ENCODE assay signal across 13 cellular contexts in genomic region chr9:86279839-86280238, GRCh38. TPM values are rescaled to one million over a fixed set of nuclear protein-coding genes. Genes with fewer than 3 reads are reported as not detected.
DNase-seq lines count a peak whose midpoint lies in the region; ATAC-seq and TF ChIP-seq lines count a peak whose summit lies in the region.
"Had no signal": no experiment of that assay in that cellular context is flagged by ENCODE, and none has a peak within 500 bp of the region (broad histone marks: within the 10 kb centered on the region; RNA-seq: fewer than 3 reads in every experiment).

No MANE protein-coding gene starts in this region.

- H3K4me2 ChIP-seq in DND-41 (ENCODE audit: insufficient read depth, low read length) (peak overlapping the region; percentile 97), OCI-LY1 (ENCODE audit: low read length) (peak overlapping the region; percentile 6; the same call in 1 of the 2 replicates)

- H3K9ac ChIP-seq in DND-41 (ENCODE audit: low read depth, low read length) (no peak overlapping the region), OCI-LY1 (ENCODE audit: low read length) (no peak overlapping the region; the same call in 1 of the 2 replicates)

- no peak overlapping the region for H2AFZ ChIP-seq in DND-41 (ENCODE audit: low read depth, low read length)
- H2AFZ ChIP-seq in OCI-LY1 (ENCODE audit: low read length): no peak overlapping the region

- peaks cover 42% of the 10 kb centered on the region for H3K4me1 Mint-ChIP-seq in osteocyte (ENCODE audit: unreplicated experiment)

- H4K20me1 ChIP-seq in DND-41 (ENCODE audit: insufficient read depth, low read length): peaks cover 15% of the 10 kb centered on the region; the same call in 1 of the 2 replicates
- no peaks in the 10 kb centered on the region for H4K20me1 ChIP-seq in OCI-LY1 (ENCODE audit: insufficient read depth, low read length)

- no peaks in the 10 kb centered on the region for H3K9me3 Mint-ChIP-seq in osteocyte (ENCODE audit: unreplicated experiment)

- H3K4me1 ChIP-seq in DND-41 (ENCODE audit: insufficient read depth, low read length): peaks cover 29% of the 10 kb centered on the region
- H3K4me1 ChIP-seq in OCI-LY1 (ENCODE audit: insufficient read depth, low read length, severe bottlenecking): peaks cover 40% of the 10 kb centered on the region

- H3K27ac ChIP-seq in DND-41 (ENCODE audit: low read length): no peak overlapping the region
- no peak overlapping the region for H3K27ac ChIP-seq in OCI-LY1 (ENCODE audit: low read depth, low read length, poor library complexity, severe bottlenecking)
- H3K27ac ChIP-seq: thoracic aorta had no signal

- TF ChIP-seq CTCF in DND-41 (IDR thresholded peaks at IDR 0.05; ENCODE audit: borderline replicate concordance, extremely low read depth, low read length, poor library complexity, severe bottlenecking) (no peak), OCI-LY1 (IDR thresholded peaks at IDR 0.05; ENCODE audit: low read length) (no peak), choroid plexus epithelial cell (conservative IDR thresholded peaks at IDR 0.05; ENCODE audit: low read depth, low read length) (no peak), osteocyte (IDR thresholded peaks at IDR 0.05) (no peak)

- peak overlapping the region in 1 of 2 experiments; percentile 35; a peak in 1 of 4 replicates for H3K4me3 ChIP-seq in DND-41 (ENCODE audit: low read depth in 1 of 2, low read length in 2 of 2)
- H3K4me3 ChIP-seq in OCI-LY1 (ENCODE audit: low read depth, low read length, poor library complexity, severe bottlenecking): no peak overlapping the region
- no peak overlapping the region for H3K4me3 ChIP-seq in choroid plexus epithelial cell (ENCODE audit: low read depth, low read length)
- H3K4me3 ChIP-seq: thoracic aorta had no signal

- H3K36me3 Mint-ChIP-seq in osteocyte (ENCODE audit: unreplicated experiment): peaks cover 7% of the 10 kb centered on the region

- no peak for ATAC-seq in DND-41 (ENCODE audit: insufficient read depth, low read depth)
- ATAC-seq in HG03039 (IDR thresholded peaks at IDR 0.05; ENCODE audit: unreplicated experiment): no peak
- ATAC-seq: sciatic nerve had no signal

- H3K9me2 ChIP-seq in OCI-LY1 (ENCODE audit: low read depth, low read length): no peaks in the 10 kb centered on the region

- peaks cover 11% of the 10 kb centered on the region for H3K36me3 ChIP-seq in DND-41 (ENCODE audit: insufficient read depth, low read length)
- peaks cover 25% of the 10 kb centered on the region; the same call in 1 of the 2 replicates for H3K36me3 ChIP-seq in OCI-LY1 (ENCODE audit: insufficient read depth, low read length)
- H3K36me3 ChIP-seq: thoracic aorta had no signal

- H3K79me2 ChIP-seq in DND-41 (ENCODE audit: insufficient read depth, low read length): peaks cover 67% of the 10 kb centered on the region
- H3K79me2 ChIP-seq in OCI-LY1 (ENCODE audit: insufficient read depth, low read length): peaks cover 56% of the 10 kb centered on the region

- no peaks in the 10 kb centered on the region for H3K9me3 ChIP-seq in DND-41 (ENCODE audit: insufficient read depth, low read length, severe bottlenecking)
- H3K9me3 ChIP-seq in OCI-LY1 (ENCODE audit: low read length): no peaks in the 10 kb centered on the region
- H3K9me3 ChIP-seq: thoracic aorta had no signal

- peak overlapping the region; percentile 26 for H3K4me3 Mint-ChIP-seq in osteocyte (ENCODE audit: unreplicated experiment)

- H3K27me3 ChIP-seq in DND-41 (ENCODE audit: insufficient read depth, low read length, poor library complexity) (no peaks in the 10 kb centered on the region), OCI-LY1 (ENCODE audit: insufficient read depth, low read length) (no peaks in the 10 kb centered on the region)

- H3K27me3 Mint-ChIP-seq in osteocyte (ENCODE audit: unreplicated experiment): no peaks in the 10 kb centered on the region

- H3F3A ChIP-seq in OCI-LY1 (ENCODE audit: insufficient read depth, low read length): no peaks in the 10 kb centered on the region

- DNase-seq in DND-41 (no peak), choroid plexus epithelial cell (ENCODE audit: low read depth) (peak; percentile 31), osteocyte (ENCODE audit: extremely low spot score, unreplicated experiment) (no peak), NCI-H345 (lab: John Stamatoyannopoulos, UW) (no peak), AML-193 (lab: John Stamatoyannopoulos, UW) (no peak)
- DNase-seq: activated CD4-positive, alpha-beta T cell treated with anti-CD3 and anti-CD28 coated beads, Interleukin-2, amount 50 U/mL, for 4 hours; dermis blood vessel endothelial cell; NCI-H2171 treated with DMSO at 0.1 percent for 48 hours; OCI-M1 had no signal

- H3K27ac Mint-ChIP-seq in osteocyte (ENCODE audit: unreplicated experiment): no peak overlapping the region

RNA-seq across cellular contexts. Expression of gene ISCA1, which starts 2.5 kb away (rescaled TPM):
- total RNA-seq in osteocyte: 32.9 and 33.9 TPM in 2 replicates

RNA-seq across cellular contexts. Expression of gene C9orf153, which starts 20.4 kb away (rescaled TPM):
- total RNA-seq in osteocyte: 0.40 TPM in 1 of 2 replicates, not detected in the other
- total RNA-seq: dermis blood vessel endothelial cell had no signal
